Comparison of ENCODE assay signal across 1 cellular context in genomic region chr6:87698618-87699017, GRCh38.
TF ChIP-seq lines count a peak whose summit lies in the region.

No MANE protein-coding gene starts in this region.

TF ChIP-seq in GM12878, 131 proteins besides CTCF, POLR2A, EP300 and RAD21 (continued from another document and continues in another):
- TF ChIP-seq TBL1XR1 (IDR thresholded peaks at IDR 0.05; ENCODE audit: low read depth, low read length) (no peak), YBX1 (IDR thresholded peaks at IDR 0.05) (no peak), SREBF2 (IDR thresholded peaks at IDR 0.05; ENCODE audit: low read length) (no peak), ZNF687 (IDR thresholded peaks at IDR 0.05) (no peak), ZNF274 (IDR thresholded peaks at IDR 0.05; ENCODE audit: insufficient read depth, insufficient read length) (no peak), JUNB (IDR thresholded peaks at IDR 0.05) (peak; percentile 77), RB1 (IDR thresholded peaks at IDR 0.05; ENCODE audit: borderline replicate concordance) (no peak), GABPA (IDR thresholded peaks at IDR 0.05; ENCODE audit: low read depth) (no peak), BRCA1 (IDR thresholded peaks at IDR 0.05; ENCODE audit: low read depth, low read length) (no peak), NBN (IDR thresholded peaks at IDR 0.05) (no peak), TCF12 (IDR thresholded peaks at IDR 0.05; ENCODE audit: low read depth, low read length) (no peak), E4F1 (IDR thresholded peaks at IDR 0.05; ENCODE audit: borderline replicate concordance, partially characterized antibody) (no peak), E2F4 (IDR thresholded peaks at IDR 0.05; ENCODE audit: low read depth, low read length) (no peak), CBX5 (IDR thresholded peaks at IDR 0.05; ENCODE audit: low read depth) (no peak), POLR2AphosphoS5 (IDR thresholded peaks at IDR 0.05; ENCODE audit: low read length) (no peak), ZNF24 (IDR thresholded peaks at IDR 0.05) (no peak), NFXL1 (IDR thresholded peaks at IDR 0.05; ENCODE audit: borderline replicate concordance) (no peak), MYB (IDR thresholded peaks at IDR 0.05; ENCODE audit: borderline replicate concordance, low read depth, low read length) (no peak), IRF5 (IDR thresholded peaks at IDR 0.05; ENCODE audit: borderline replicate concordance) (no peak), FOS (IDR thresholded peaks at IDR 0.05; ENCODE audit: borderline replicate concordance, extremely low read depth, insufficient read length) (no peak), CHD2 (IDR thresholded peaks at IDR 0.05; ENCODE audit: borderline replicate concordance, low read depth, low read length) (no peak), PAX5 (IDR thresholded peaks at IDR 0.05; ENCODE audit: borderline replicate concordance, low read depth, low read length) (no peak), IRF4 (IDR thresholded peaks at IDR 0.05; ENCODE audit: low read depth, low read length) (no peak), ATF3 (IDR thresholded peaks at IDR 0.05; ENCODE audit: borderline replicate concordance, extremely low read depth, low read depth, low read length) (no peak), TCF7 (IDR thresholded peaks at IDR 0.05; ENCODE audit: borderline replicate concordance) (0 out of 2 replicates have a peak, but pooled peaks have one; percentile 26), RBBP5 (conservative IDR thresholded peaks at IDR 0.05) (no peak), JUND (IDR thresholded peaks at IDR 0.05; ENCODE audit: low read depth, low read length) (no peak), ZNF592 (IDR thresholded peaks at IDR 0.05) (no peak), MEF2A (IDR thresholded peaks at IDR 0.05; ENCODE audit: insufficient read depth, low read depth, low read length) (0 out of 2 replicates have a peak, but pooled peaks have one; percentile 46), FOXM1 (IDR thresholded peaks at IDR 0.05; ENCODE audit: low read depth, low read length) (peak; percentile 71; the same call in 1 of the 2 replicates), CEBPB (IDR thresholded peaks at IDR 0.05; ENCODE audit: borderline replicate concordance in 1 of 2, low read depth in 2 of 2, low read length in 2 of 2) (no peak), WRNIP1 (IDR thresholded peaks at IDR 0.05; ENCODE audit: borderline replicate concordance, low read depth, low read length) (no peak), BACH1 (IDR thresholded peaks at IDR 0.05; ENCODE audit: borderline replicate concordance) (no peak), PRDM15 (CRISPR knock-in tag; IDR thresholded peaks at IDR 0.05) (no peak), DPF2 (IDR thresholded peaks at IDR 0.05) (peak; percentile 39)
- TF ChIP-seq, protein P1, sequence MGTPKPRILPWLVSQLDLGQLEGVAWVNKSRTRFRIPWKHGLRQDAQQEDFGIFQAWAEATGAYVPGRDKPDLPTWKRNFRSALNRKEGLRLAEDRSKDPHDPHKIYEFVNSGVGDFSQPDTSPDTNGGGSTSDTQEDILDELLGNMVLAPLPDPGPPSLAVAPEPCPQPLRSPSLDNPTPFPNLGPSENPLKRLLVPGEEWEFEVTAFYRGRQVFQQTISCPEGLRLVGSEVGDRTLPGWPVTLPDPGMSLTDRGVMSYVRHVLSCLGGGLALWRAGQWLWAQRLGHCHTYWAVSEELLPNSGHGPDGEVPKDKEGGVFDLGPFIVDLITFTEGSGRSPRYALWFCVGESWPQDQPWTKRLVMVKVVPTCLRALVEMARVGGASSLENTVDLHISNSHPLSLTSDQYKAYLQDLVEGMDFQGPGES (IDR thresholded peaks at IDR 0.05), result no peak
- TF ChIP-seq, protein P2, sequence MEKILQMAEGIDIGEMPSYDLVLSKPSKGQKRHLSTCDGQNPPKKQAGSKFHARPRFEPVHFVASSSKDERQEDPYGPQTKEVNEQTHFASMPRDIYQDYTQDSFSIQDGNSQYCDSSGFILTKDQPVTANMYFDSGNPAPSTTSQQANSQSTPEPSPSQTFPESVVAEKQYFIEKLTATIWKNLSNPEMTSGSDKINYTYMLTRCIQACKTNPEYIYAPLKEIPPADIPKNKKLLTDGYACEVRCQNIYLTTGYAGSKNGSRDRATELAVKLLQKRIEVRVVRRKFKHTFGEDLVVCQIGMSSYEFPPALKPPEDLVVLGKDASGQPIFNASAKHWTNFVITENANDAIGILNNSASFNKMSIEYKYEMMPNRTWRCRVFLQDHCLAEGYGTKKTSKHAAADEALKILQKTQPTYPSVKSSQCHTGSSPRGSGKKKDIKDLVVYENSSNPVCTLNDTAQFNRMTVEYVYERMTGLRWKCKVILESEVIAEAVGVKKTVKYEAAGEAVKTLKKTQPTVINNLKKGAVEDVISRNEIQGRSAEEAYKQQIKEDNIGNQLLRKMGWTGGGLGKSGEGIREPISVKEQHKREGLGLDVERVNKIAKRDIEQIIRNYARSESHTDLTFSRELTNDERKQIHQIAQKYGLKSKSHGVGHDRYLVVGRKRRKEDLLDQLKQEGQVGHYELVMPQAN (conservative IDR thresholded peaks at IDR 0.05), result no peak
- TF ChIP-seq, protein P3, sequence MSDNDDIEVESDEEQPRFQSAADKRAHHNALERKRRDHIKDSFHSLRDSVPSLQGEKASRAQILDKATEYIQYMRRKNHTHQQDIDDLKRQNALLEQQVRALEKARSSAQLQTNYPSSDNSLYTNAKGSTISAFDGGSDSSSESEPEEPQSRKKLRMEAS (IDR thresholded peaks at IDR 0.05; ENCODE audit: low read depth, low read length), result no peak
